ENCODE assay signal across 11 cellular contexts in genomic region chr12:52168019-52168717, GRCh38. TPM values are rescaled to one million over a fixed set of nuclear protein-coding genes. Genes with fewer than 3 reads are reported as not detected.
DNase-seq lines count a peak whose midpoint lies in the region; ATAC-seq, FAIRE-seq and TF ChIP-seq lines count a peak whose summit lies in the region.
"Had no signal": no experiment of that assay in that cellular context is flagged by ENCODE, and none has a peak within 500 bp of the region (broad histone marks: within the 10 kb centered on the region; RNA-seq: fewer than 3 reads in every experiment).

No MANE protein-coding gene starts in this region.

- H3K36me3 ChIP-seq in GM23248 (ENCODE audit: low read depth) = no peaks in the 10 kb centered on the region
- no peaks in the 10 kb centered on the region for H3K36me3 ChIP-seq in psoas muscle (ENCODE audit: insufficient read depth in 1 of 2, low read depth in 1 of 2)
- H3K36me3 ChIP-seq: ovary had no signal

- H3K9me3 ChIP-seq in GM23248 (ENCODE audit: low read depth) (no peaks in the 10 kb centered on the region), psoas muscle (no peaks in the 10 kb centered on the region)
- H3K9me3 ChIP-seq: ovary had no signal

- H3K27me3 ChIP-seq in GM23248 (replicated peaks; ENCODE audit: insufficient read depth) = no peaks in the 10 kb centered on the region
- no peaks in the 10 kb centered on the region for H3K27me3 ChIP-seq in psoas muscle (ENCODE audit: insufficient read depth in 3 of 3, low read length in 2 of 3)
- H3K27me3 ChIP-seq: ovary had no signal

- H4K20me1 ChIP-seq in GM23248 (ENCODE audit: insufficient read depth) = no peaks in the 10 kb centered on the region

- H3K4me2 ChIP-seq in GM23248 (ENCODE audit: unreplicated experiment) = no peak overlapping the region

- no peak overlapping the region for H2AFZ ChIP-seq in GM23248

- H3F3A ChIP-seq in GM23248 (ENCODE audit: insufficient read depth) = no peaks in the 10 kb centered on the region

- no peaks in the 10 kb centered on the region for H3K79me2 ChIP-seq in GM23248 (ENCODE audit: insufficient read depth)

- ATAC-seq in psoas muscle (peak in 3 of 4 donors; percentile 24 to 67 (median 46)), sciatic nerve (no peak), GM18867 (IDR thresholded peaks at IDR 0.05; ENCODE audit: unreplicated experiment) (no peak), HG02852 (IDR thresholded peaks at IDR 0.05; ENCODE audit: unreplicated experiment) (no peak)
- ATAC-seq: T-cell had no signal

- DNase-seq in GM23248 (peak; percentile 57), RCC 7860 (ENCODE audit: low spot score) (peak; percentile 72), fibroblast of gingiva (ENCODE audit: low read depth) (peak; percentile 66), psoas muscle (no peak), pons (ENCODE audit: low spot score) (no peak), sciatic nerve (ENCODE audit: low spot score) (no peak)
- DNase-seq: ovary, T-cell had no signal

- H3K9me2 ChIP-seq in GM23248 (ENCODE audit: insufficient read depth) = no peaks in the 10 kb centered on the region

- H3K27ac ChIP-seq in GM23248 (no peak overlapping the region), psoas muscle (no peak overlapping the region)
- H3K27ac ChIP-seq: ovary had no signal

- in situ Hi-C loops in GM23248 (cut with MboI) = no loop called here

- FAIRE-seq in RCC 7860 (lab: Jason Lieb, UNC) = no peak
- FAIRE-seq: keratinocyte had no signal

- intact Hi-C loops in psoas muscle (cut with DNase I) = no loop called here
- intact Hi-C loops in sciatic nerve (cut with DNase I) = no loop called here

- H3K4me3 ChIP-seq in GM23248 (no peak overlapping the region), psoas muscle (no peak overlapping the region)
- H3K4me3 ChIP-seq: ovary had no signal

- H3K9ac ChIP-seq in GM23248 = no peak overlapping the region

- TF ChIP-seq CTCF in psoas muscle (IDR thresholded peaks at IDR 0.05) = no peak

- H3K4me1 ChIP-seq in GM23248 (ENCODE audit: insufficient read depth) = peaks cover 6% of the 10 kb centered on the region
- H3K4me1 ChIP-seq in psoas muscle = peaks cover 8% of the 10 kb centered on the region

- 87 to 89% methylated on average over 12 of the region's 12 CpGs for WGBS in GM23248 (ENCODE audit: low coverage in 1 of 2, low lambda C conversion rate in 2 of 2, missing lambda C conversion rate in 2 of 2), 2 experiments
- WGBS in psoas muscle, 3 donors = 68 to 80% (median 71%) methylated on average over 12 of the region's 12 CpGs

RNA-seq across cellular contexts. Expression of gene KRT80, which starts 23.6 kb away (rescaled TPM):
- total RNA-seq in GM23248 (2014; rRNA removed; shearing (Covaris generic)) = 0.38 and 0.65 TPM in 2 replicates
- polyA plus RNA-seq in GM23248 (2016; fragmentation: Nextera tagmentation; extraction: Ambion mirVana) (1.3 TPM in 2 replicates), psoas muscle (under 1 TPM; 0.13 to 0.44 (median 0.24) TPM)
- total RNA-seq in psoas muscle (10 to 100 TPM in 1 of 4 donors, 1 to 10 TPM in 2, under 1 TPM in 1; 0.11 to 14.0 (median 2.9) TPM), sciatic nerve (0.13 TPM)

Comparison
In these comparisons a context has a peak if more than half of its experiments do, and no peak if none do; other contexts are left out.
1. DNase-seq: peak in GM23248 (single experiment), RCC 7860 (single experiment) and fibroblast of gingiva (single experiment); none in psoas muscle (0 of 2), pons (single experiment) and sciatic nerve (single experiment).
2. ATAC-seq: peak in psoas muscle (3 of 4); none in sciatic nerve (single experiment), GM18867 (single experiment) and HG02852 (single experiment).